2 cellular contexts compared by ENCODE assay signal in genomic region chr6:25489399-25489798, GRCh38.
TF ChIP-seq lines count a peak whose summit lies in the region.

No MANE protein-coding gene starts in this region.

TF ChIP-seq in SK-N-SH treated with all-trans-retinoic acid at 6 μM for 48 hours, 23 proteins besides CTCF, POLR2A, EP300 and RAD21 (continued from another document):
- TF ChIP-seq, protein P1, sequence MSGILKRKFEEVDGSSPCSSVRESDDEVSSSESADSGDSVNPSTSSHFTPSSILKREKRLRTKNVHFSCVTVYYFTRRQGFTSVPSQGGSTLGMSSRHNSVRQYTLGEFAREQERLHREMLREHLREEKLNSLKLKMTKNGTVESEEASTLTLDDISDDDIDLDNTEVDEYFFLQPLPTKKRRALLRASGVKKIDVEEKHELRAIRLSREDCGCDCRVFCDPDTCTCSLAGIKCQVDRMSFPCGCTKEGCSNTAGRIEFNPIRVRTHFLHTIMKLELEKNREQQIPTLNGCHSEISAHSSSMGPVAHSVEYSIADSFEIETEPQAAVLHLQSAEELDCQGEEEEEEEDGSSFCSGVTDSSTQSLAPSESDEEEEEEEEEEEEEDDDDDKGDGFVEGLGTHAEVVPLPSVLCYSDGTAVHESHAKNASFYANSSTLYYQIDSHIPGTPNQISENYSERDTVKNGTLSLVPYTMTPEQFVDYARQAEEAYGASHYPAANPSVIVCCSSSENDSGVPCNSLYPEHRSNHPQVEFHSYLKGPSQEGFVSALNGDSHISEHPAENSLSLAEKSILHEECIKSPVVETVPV (CRISPR knock-in tag; IDR thresholded peaks at IDR 0.05) = no peak
- no peak for TF ChIP-seq ZFP30 (CRISPR knock-in tag; IDR thresholded peaks at IDR 0.05)
- no peak for TF ChIP-seq RARB (CRISPR knock-in tag; IDR thresholded peaks at IDR 0.05)
- no peak for TF ChIP-seq CSDC2 (CRISPR knock-in tag; IDR thresholded peaks at IDR 0.05)
- TF ChIP-seq, protein P2, sequence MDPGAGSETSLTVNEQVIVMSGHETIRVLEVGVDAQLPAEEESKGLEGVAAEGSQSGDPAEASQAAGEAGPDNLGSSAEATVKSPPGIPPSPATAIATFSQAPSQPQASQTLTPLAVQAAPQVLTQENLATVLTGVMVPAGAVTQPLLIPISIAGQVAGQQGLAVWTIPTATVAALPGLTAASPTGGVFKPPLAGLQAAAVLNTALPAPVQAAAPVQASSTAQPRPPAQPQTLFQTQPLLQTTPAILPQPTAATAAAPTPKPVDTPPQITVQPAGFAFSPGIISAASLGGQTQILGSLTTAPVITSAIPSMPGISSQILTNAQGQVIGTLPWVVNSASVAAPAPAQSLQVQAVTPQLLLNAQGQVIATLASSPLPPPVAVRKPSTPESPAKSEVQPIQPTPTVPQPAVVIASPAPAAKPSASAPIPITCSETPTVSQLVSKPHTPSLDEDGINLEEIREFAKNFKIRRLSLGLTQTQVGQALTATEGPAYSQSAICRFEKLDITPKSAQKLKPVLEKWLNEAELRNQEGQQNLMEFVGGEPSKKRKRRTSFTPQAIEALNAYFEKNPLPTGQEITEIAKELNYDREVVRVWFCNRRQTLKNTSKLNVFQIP (CRISPR knock-in tag; IDR thresholded peaks at IDR 0.05; ENCODE audit: borderline replicate concordance, low read depth) = no peak
TF ChIP-seq in SK-N-SH treated with all-trans-retinoic acid at 6 μM for 48 hours: peak in this region for 0.

TF ChIP-seq in HEK293, 187 proteins besides CTCF, POLR2A, EP300 and RAD21 (continued from another document):
- TF ChIP-seq ZNF449 (tag by site-specific recombination; IDR thresholded peaks at IDR 0.05) (no peak), ZNF677 (tag by site-specific recombination; IDR thresholded peaks at IDR 0.05) (no peak), YY1 (tag by site-specific recombination; IDR thresholded peaks at IDR 0.05) (0 out of 2 replicates have a peak, but pooled peaks have one; percentile 39)
